In genomic region chr3:4776980-4777581, GRCh38 we compare ENCODE assay signal across 8 cellular contexts.
DNase-seq lines count a peak whose midpoint lies in the region; ATAC-seq and TF ChIP-seq lines count a peak whose summit lies in the region.

No MANE protein-coding gene starts in this region.

- H3K9me3 Mint-ChIP-seq in activated CD8-positive, alpha-beta memory T cell treated with anti-CD3 and anti-CD28 coated beads, Interleukin-2, amount 10 ng/mL, durations not matched to agents 7 days and 5 days (ENCODE audit: low read depth), result no peaks in the 10 kb centered on the region
- H3K9me3 Mint-ChIP-seq in activated CD8-positive, alpha-beta T cell treated with anti-CD3 and anti-CD28 coated beads, Interleukin-2, amount 10 ng/mL, durations not matched to agents 7 days and 5 days (ENCODE audit: insufficient read depth), result no peaks in the 10 kb centered on the region
- H3K9me3 Mint-ChIP-seq in mesothelial cell of epicardium, result no peaks in the 10 kb centered on the region

- peak overlapping the region; percentile 6 for H3K4me3 Mint-ChIP-seq in activated CD8-positive, alpha-beta memory T cell treated with anti-CD3 and anti-CD28 coated beads, Interleukin-2, amount 10 ng/mL, durations not matched to agents 7 days and 5 days
- H3K4me3 Mint-ChIP-seq in activated CD8-positive, alpha-beta T cell treated with anti-CD3 and anti-CD28 coated beads, Interleukin-2, amount 10 ng/mL, durations not matched to agents 7 days and 5 days, result no peak overlapping the region
- no peak overlapping the region for H3K4me3 Mint-ChIP-seq in mesothelial cell of epicardium

- POLR2A ChIA-PET in activated CD8-positive, alpha-beta T cell treated with anti-CD3 and anti-CD28 coated beads, Interleukin-2, amount 10 ng/mL, durations not matched to agents 7 days and 5 days (lab: Charles Lee), result interaction anchor here (0.8 to 1.6 kb wide), 3 partner anchors 50 to 202 kb away, joined by 3 to 5 read pairs (median 5); partner anchors contain the start of gene BHLHE40

- ATAC-seq in activated CD8-positive, alpha-beta memory T cell treated with anti-CD3 and anti-CD28 coated beads, Interleukin-2, amount 10 ng/mL, durations not matched to agents 7 days and 5 days, result peak; percentile 76
- ATAC-seq in HG02970 (IDR thresholded peaks at IDR 0.05; ENCODE audit: low FRiP score, unreplicated experiment), result peak; percentile 68
- ATAC-seq in activated CD8-positive, alpha-beta T cell treated with anti-CD3 and anti-CD28 coated beads, Interleukin-2, amount 10 ng/mL, durations not matched to agents 7 days and 5 days, result peak; percentile 39

- H3K4me1 Mint-ChIP-seq in activated CD8-positive, alpha-beta memory T cell treated with anti-CD3 and anti-CD28 coated beads, Interleukin-2, amount 10 ng/mL, durations not matched to agents 7 days and 5 days, result peaks cover 67% of the 10 kb centered on the region
- H3K4me1 Mint-ChIP-seq in activated CD8-positive, alpha-beta T cell treated with anti-CD3 and anti-CD28 coated beads, Interleukin-2, amount 10 ng/mL, durations not matched to agents 7 days and 5 days (ENCODE audit: low read depth), result peaks cover 56% of the 10 kb centered on the region
- H3K4me1 Mint-ChIP-seq in mesothelial cell of epicardium, result peaks cover 46% of the 10 kb centered on the region

- H3K27me3 Mint-ChIP-seq in activated CD8-positive, alpha-beta memory T cell treated with anti-CD3 and anti-CD28 coated beads, Interleukin-2, amount 10 ng/mL, durations not matched to agents 7 days and 5 days, result no peaks in the 10 kb centered on the region
- no peaks in the 10 kb centered on the region for H3K27me3 Mint-ChIP-seq in activated CD8-positive, alpha-beta T cell treated with anti-CD3 and anti-CD28 coated beads, Interleukin-2, amount 10 ng/mL, durations not matched to agents 7 days and 5 days (ENCODE audit: low read depth)
- H3K27me3 Mint-ChIP-seq in mesothelial cell of epicardium (ENCODE audit: low read depth), result no peaks in the 10 kb centered on the region

- CTCF ChIA-PET in activated CD8-positive, alpha-beta memory T cell treated with anti-CD3 and anti-CD28 coated beads, Interleukin-2, amount 10 ng/mL, durations not matched to agents 7 days and 5 days (lab: Charles Lee), result interaction anchor here (0.9 to 1.4 kb wide), 2 partner anchors 18 to 30 kb away, joined by 3 read pairs; no protein-coding TSS in a partner anchor
- CTCF ChIA-PET in activated CD8-positive, alpha-beta T cell treated with anti-CD3 and anti-CD28 coated beads, Interleukin-2, amount 10 ng/mL, durations not matched to agents 7 days and 5 days (lab: Charles Lee), result interaction anchor here (0.9 to 3.6 kb wide), 7 partner anchors 23 to 200 kb away, joined by 3 to 16 read pairs (median 4); no protein-coding TSS in a partner anchor

- TF ChIP-seq CTCF in mesothelial cell of epicardium (IDR thresholded peaks at IDR 0.05; ENCODE audit: unreplicated experiment), result no peak

- peak; percentile 46 for DNase-seq in activated CD8-positive, alpha-beta memory T cell treated with anti-CD3 and anti-CD28 coated beads, Interleukin-2, amount 10 ng/mL, durations not matched to agents 7 days and 5 days
- DNase-seq in activated CD8-positive, alpha-beta memory T cell treated with anti-CD3 and anti-CD28 coated beads, Interleukin-2, amount 50 U/mL, for 48 hours, result no peak
- DNase-seq in activated CD8-positive, alpha-beta T cell treated with anti-CD3 and anti-CD28 coated beads, Interleukin-2, amount 10 ng/mL, durations not matched to agents 7 days and 5 days, result no peak
- no peak for DNase-seq in mesothelial cell of epicardium (ENCODE audit: low spot score in 2 of 2, unreplicated experiment in 2 of 2)
- no peak for DNase-seq in activated effector memory CD4-positive, alpha-beta T cell treated with Interleukin-2 at 50 U/mL for 16 hours
- no peak for DNase-seq in DMS79 (lab: John Stamatoyannopoulos, UW)
- no peak for DNase-seq in NCI-H2107 treated with DMSO at 0.1 percent for 48 hours (lab: John Stamatoyannopoulos, UW; ENCODE audit: unreplicated experiment)

- peaks cover 76% of the 10 kb centered on the region for H3K36me3 Mint-ChIP-seq in activated CD8-positive, alpha-beta memory T cell treated with anti-CD3 and anti-CD28 coated beads, Interleukin-2, amount 10 ng/mL, durations not matched to agents 7 days and 5 days
- peaks cover 74% of the 10 kb centered on the region for H3K36me3 Mint-ChIP-seq in activated CD8-positive, alpha-beta T cell treated with anti-CD3 and anti-CD28 coated beads, Interleukin-2, amount 10 ng/mL, durations not matched to agents 7 days and 5 days (ENCODE audit: low read depth)
- H3K36me3 Mint-ChIP-seq in mesothelial cell of epicardium, result no peaks in the 10 kb centered on the region

- peak overlapping the region; percentile 86 for H3K27ac Mint-ChIP-seq in activated CD8-positive, alpha-beta memory T cell treated with anti-CD3 and anti-CD28 coated beads, Interleukin-2, amount 10 ng/mL, durations not matched to agents 7 days and 5 days
- peak overlapping the region; percentile 27 for H3K27ac Mint-ChIP-seq in activated CD8-positive, alpha-beta T cell treated with anti-CD3 and anti-CD28 coated beads, Interleukin-2, amount 10 ng/mL, durations not matched to agents 7 days and 5 days
- peak overlapping the region; percentile 73 for H3K27ac Mint-ChIP-seq in mesothelial cell of epicardium

Comparison
In these comparisons a context has a peak if more than half of its experiments do, and no peak if none do; other contexts are left out.
1. H3K27ac Mint-ChIP-seq: peak in every context shown above with its lines; median percentile 86 in activated CD8-positive, alpha-beta memory T cell treated with anti-CD3 and anti-CD28 coated beads, Interleukin-2, amount 10 ng/mL, durations not matched to agents 7 days and 5 days; 73 in mesothelial cell of epicardium; 27 in activated CD8-positive, alpha-beta T cell treated with anti-CD3 and anti-CD28 coated beads, Interleukin-2, amount 10 ng/mL, durations not matched to agents 7 days and 5 days.